22 cellular contexts compared by ENCODE assay signal in genomic region chr12:31507966-31508365, GRCh38.
DNase-seq lines count a peak whose midpoint lies in the region; FAIRE-seq and TF ChIP-seq lines count a peak whose summit lies in the region.
"Had no signal": no experiment of that assay in that cellular context is flagged by ENCODE, and none has a peak within 500 bp of the region (broad histone marks: within the 10 kb centered on the region; RNA-seq: fewer than 3 reads in every experiment).

No MANE protein-coding gene starts in this region.

- no peak overlapping the region for H2AFZ ChIP-seq in endothelial cell of umbilical vein (ENCODE audit: low read depth, low read length)

- TF ChIP-seq POLR2A in endothelial cell of umbilical vein (IDR thresholded peaks at IDR 0.05; ENCODE audit: low read depth, low read length): no peak

- intact Hi-C loops in endothelial cell of umbilical vein (cut with micrococcal nuclease): loop anchor here (1.0 to 5.0 kb wide), 3 partner anchors 11 to 186 kb away; no protein-coding TSS in a partner anchor

- WGBS in mesodermal cell (ENCODE audit: insufficient coverage in 2 of 2), 2 experiments: 100% methylated on average over 1 of the region's 1 CpG

- POLR2A ChIA-PET in endothelial cell of umbilical vein (lab: Charles Lee): no interaction called here

- H3K27ac ChIP-seq in endothelial cell of umbilical vein (ENCODE audit: insufficient read depth, low read depth, low read length) (peak overlapping the region; percentile 82), mesodermal cell (ENCODE audit: low read depth, low read length, severe bottlenecking) (peak overlapping the region; percentile 41)
- H3K27ac ChIP-seq: coronary artery, Peyer's patch, prostate gland, uterus had no signal

- H3K9ac ChIP-seq in endothelial cell of umbilical vein (replicated peaks; ENCODE audit: extremely low read depth, insufficient read depth, low read length): peak overlapping the region; percentile 7

- H3K9me3 ChIP-seq in endothelial cell of umbilical vein (replicated peaks; ENCODE audit: control insufficient read depth, insufficient read depth, low read length) (no peaks in the 10 kb centered on the region), mesodermal cell (ENCODE audit: control insufficient read depth, low read length) (peaks cover 9% of the 10 kb centered on the region)
- H3K9me3 ChIP-seq: Peyer's patch, prostate gland, uterus had no signal

- peaks cover 2% of the 10 kb centered on the region for H3K79me2 ChIP-seq in endothelial cell of umbilical vein (ENCODE audit: control insufficient read depth, insufficient read depth, low read length)

- no TSS peak for BruUV-seq in endothelial cell of umbilical vein (replicated peaks; lab: Mats Ljungman, UMichigan)

- H3K4me1 ChIP-seq in endothelial cell of umbilical vein (ENCODE audit: control insufficient read depth, extremely low read depth, insufficient read depth, low read length) (peaks cover 24% of the 10 kb centered on the region), mesodermal cell (ENCODE audit: control insufficient read depth, insufficient read depth, low read length, poor library complexity, severe bottlenecking) (peaks cover 26% of the 10 kb centered on the region)
- H3K4me1 ChIP-seq: prostate gland, uterus had no signal

- no peak overlapping the region for H3K4me3 ChIP-seq in endothelial cell of umbilical vein (replicated peaks in 1 of 3; ENCODE audit: insufficient read depth in 1 of 3, low read depth in 1 of 3, low read length in 3 of 3)
- no peak overlapping the region for H3K4me3 ChIP-seq in mesodermal cell (ENCODE audit: extremely low read depth, insufficient read depth, low read length, poor library complexity, severe bottlenecking)
- H3K4me3 ChIP-seq: coronary artery, Peyer's patch, prostate gland, uterus had no signal

- peak; percentile 26 for DNase-seq in EL
- DNase-seq in NCI-H226: peak; percentile 28
- DNase-seq in endothelial cell of umbilical vein (ENCODE audit: low read depth, low spot score): no peak
- DNase-seq in cerebellum (ENCODE audit: low spot score): no peak
- DNase-seq in stimulated activated naive CD4-positive, alpha-beta T cell (lab: John Stamatoyannopoulos, UW): no peak
- DNase-seq in islet precursor cell: no peak
- no peak for DNase-seq in medulla oblongata (ENCODE audit: extremely low spot score)
- DNase-seq: activated CD4-positive, alpha-beta memory T cell treated with anti-CD3 and anti-CD28 coated beads for 36 hours; activated naive CD8-positive, alpha-beta T cell treated with anti-CD3 and anti-CD28 coated beads, Interleukin-2, amount 10 ng/mL, durations not matched to agents 7 days and 5 days; activated T-cell treated with anti-CD3 and anti-CD28 coated beads, Interleukin-2, amount 50 U/mL, for 4 hours; AML-193; hypothalamus; naive thymus-derived CD8-positive, alpha-beta T cell; NCI-H2081; NCI-H69; Peyer's patch; stimulated activated naive CD8-positive, alpha-beta T cell treated with anti-CD3 and anti-CD28 coated beads, Interleukin-15, amount 100 ng/mL, for 72 hours; uterus had no signal

- FAIRE-seq in endothelial cell of umbilical vein (lab: Jason Lieb, UNC): no peak
- FAIRE-seq: D721Med had no signal

- no peak for TF ChIP-seq CTCF in endothelial cell of umbilical vein (IDR thresholded peaks at IDR 0.05; ENCODE audit: extremely low read depth in 1 of 2, insufficient read depth in 1 of 2, low read depth in 1 of 2, low read length in 2 of 2)

- H3K27me3 ChIP-seq in endothelial cell of umbilical vein (ENCODE audit: control insufficient read depth in 2 of 2, insufficient read depth in 2 of 2, low read length in 2 of 2): no peaks in the 10 kb centered on the region
- H3K27me3 ChIP-seq: Peyer's patch, uterus had no signal

- CTCF ChIA-PET in endothelial cell of umbilical vein (lab: Charles Lee): interaction anchor here (1.4 to 2.1 kb wide), 3 partner anchors 11 to 17 kb away, joined by 5 to 6 read pairs (median 6); no protein-coding TSS in a partner anchor

- peak overlapping the region; percentile 46 for H3K4me2 ChIP-seq in endothelial cell of umbilical vein (ENCODE audit: insufficient read depth, low read length)

- no peaks in the 10 kb centered on the region for H3K9me1 ChIP-seq in endothelial cell of umbilical vein (replicated peaks; ENCODE audit: control insufficient read depth, extremely low read depth, insufficient read depth, low read length)

- H4K20me1 ChIP-seq in endothelial cell of umbilical vein (replicated peaks; ENCODE audit: control insufficient read depth, extremely low read depth, insufficient read depth, low read length): no peaks in the 10 kb centered on the region

- H3K36me3 ChIP-seq in endothelial cell of umbilical vein (ENCODE audit: control insufficient read depth in 2 of 2, extremely low read depth in 1 of 2, insufficient read depth in 2 of 2, low read length in 2 of 2) (no peaks in the 10 kb centered on the region), mesodermal cell (ENCODE audit: control insufficient read depth, insufficient read depth, low read length) (no peaks in the 10 kb centered on the region)
- H3K36me3 ChIP-seq: Peyer's patch, prostate gland, uterus had no signal

- dilution Hi-C loops in endothelial cell of umbilical vein (cut with MboI; ENCODE audit: extremely low pct_ligation_motif_present, low sequenced_read_pairs): no loop called here

TF ChIP-seq in endothelial cell of umbilical vein, 7 proteins besides CTCF, POLR2A, EP300 and RAD21:
- TF ChIP-seq JUN (IDR thresholded peaks at IDR 0.05; ENCODE audit: borderline replicate concordance, insufficient read depth, insufficient read length, low read depth): no peak
- no peak for TF ChIP-seq POLR2AphosphoS5 (IDR thresholded peaks at IDR 0.05; ENCODE audit: insufficient read depth, low read depth, low read length)
- TF ChIP-seq MAX (IDR thresholded peaks at IDR 0.05; ENCODE audit: insufficient read depth, insufficient read length): no peak
- no peak for TF ChIP-seq FOS (IDR thresholded peaks at IDR 0.05; ENCODE audit: borderline replicate concordance, insufficient read depth, low read length)
- no peak for TF ChIP-seq EZH2 (IDR thresholded peaks at IDR 0.05; ENCODE audit: borderline replicate concordance, low read depth, low read length, severe bottlenecking)
- TF ChIP-seq MYC (IDR thresholded peaks at IDR 0.05; ENCODE audit: low read depth, low read length): no peak
- TF ChIP-seq GATA2 (IDR thresholded peaks at IDR 0.05; ENCODE audit: insufficient read depth, insufficient read length, low read depth, low read length): no peak

Comparison
In these comparisons a context has a peak if more than half of its experiments do, and no peak if none do; other contexts are left out.
1. DNase-seq: peak in EL (single experiment) and NCI-H226 (single experiment); none in endothelial cell of umbilical vein (single experiment), cerebellum (single experiment), stimulated activated naive CD4-positive, alpha-beta T cell (0 of 6), islet precursor cell (single experiment) and medulla oblongata (single experiment).